Comparison of ENCODE assay signal across 2 cellular contexts in the genomic region with DNA sequence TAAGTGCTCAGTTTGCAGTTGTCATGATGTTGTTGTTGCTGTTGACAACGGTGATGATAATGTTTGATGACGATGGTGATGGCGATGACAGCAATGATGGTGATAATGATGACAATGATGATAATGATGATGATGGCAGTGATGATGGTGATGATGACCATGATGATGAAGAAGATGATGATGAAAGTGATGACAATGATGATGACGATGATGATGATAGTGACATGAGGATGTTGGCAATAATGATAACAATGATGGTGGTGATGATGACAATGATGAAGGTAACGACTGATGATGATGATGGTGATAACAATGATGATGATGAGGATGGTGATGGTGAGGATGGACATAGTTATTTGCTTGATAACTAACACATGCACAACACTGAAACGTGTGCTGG.
A peak's percentile ranks its signal among the peaks of the same experiment; 100 is the strongest.
TF ChIP-seq lines count a peak whose summit lies in the region.

No MANE protein-coding gene starts in this region.

TF ChIP-seq in HepG2, 621 proteins besides CTCF, POLR2A, EP300 and RAD21:
- TF ChIP-seq CREB1 (IDR thresholded peaks at IDR 0.05) (peak; percentile 99), CREB1 (CRISPR knock-in tag; IDR thresholded peaks at IDR 0.05) (no peak), ZFP90 (CRISPR knock-in tag; IDR thresholded peaks at IDR 0.05; ENCODE audit: borderline replicate concordance) (no peak)
TF ChIP-seq in HepG2: peak in this region for 1.

TF ChIP-seq in H1, 55 proteins besides CTCF, POLR2A, EP300 and RAD21:
- no peak for TF ChIP-seq EZH2 (IDR thresholded peaks at IDR 0.05; ENCODE audit: low read depth, low read length, severe bottlenecking)
- TF ChIP-seq BACH1 (IDR thresholded peaks at IDR 0.05; ENCODE audit: low read length): no peak
- no peak for TF ChIP-seq SP2 (IDR thresholded peaks at IDR 0.05; ENCODE audit: low read length)
- no peak for TF ChIP-seq POLR2AphosphoS5 (IDR thresholded peaks at IDR 0.05; ENCODE audit: low read depth, low read length)
- no peak for TF ChIP-seq SUZ12 (IDR thresholded peaks at IDR 0.05; ENCODE audit: low read length)
- no peak for TF ChIP-seq RXRA (IDR thresholded peaks at IDR 0.05; ENCODE audit: insufficient read depth, low read depth, low read length)
- no peak for TF ChIP-seq CHD2 (IDR thresholded peaks at IDR 0.05; ENCODE audit: low read length)
- TF ChIP-seq SIRT6 (IDR thresholded peaks at IDR 0.05; ENCODE audit: low read length): no peak
- no peak for TF ChIP-seq KDM1A (IDR thresholded peaks at IDR 0.05; ENCODE audit: borderline replicate concordance, low read length)
- TF ChIP-seq RNF2 (IDR thresholded peaks at IDR 0.05; ENCODE audit: borderline replicate concordance, low read depth, low read length, missing control alignments, poor library complexity, severe bottlenecking): no peak
- TF ChIP-seq, protein P1, sequence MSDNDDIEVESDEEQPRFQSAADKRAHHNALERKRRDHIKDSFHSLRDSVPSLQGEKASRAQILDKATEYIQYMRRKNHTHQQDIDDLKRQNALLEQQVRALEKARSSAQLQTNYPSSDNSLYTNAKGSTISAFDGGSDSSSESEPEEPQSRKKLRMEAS (IDR thresholded peaks at IDR 0.05): no peak
- TF ChIP-seq PHF8 (conservative IDR thresholded peaks at IDR 0.05; ENCODE audit: low read depth, low read length): no peak
- TF ChIP-seq ZNF274 (IDR thresholded peaks at IDR 0.05; ENCODE audit: borderline replicate concordance, extremely low read depth, low read length): no peak
- TF ChIP-seq BCL11A (IDR thresholded peaks at IDR 0.05; ENCODE audit: low read depth in 2 of 2, low read length in 2 of 2): no peak
- TF ChIP-seq ASH2L (IDR thresholded peaks at IDR 0.05; ENCODE audit: low read length): no peak
- TF ChIP-seq MAFK (IDR thresholded peaks at IDR 0.05; ENCODE audit: low read depth, low read length): no peak
- no peak for TF ChIP-seq TEAD4 (IDR thresholded peaks at IDR 0.05; ENCODE audit: low read depth, low read length)
- no peak for TF ChIP-seq HDAC6 (IDR thresholded peaks at IDR 0.05; ENCODE audit: low read depth, low read length)
- TF ChIP-seq TAF1 (IDR thresholded peaks at IDR 0.05; ENCODE audit: low read depth, low read length): no peak
